In the genomic region with DNA sequence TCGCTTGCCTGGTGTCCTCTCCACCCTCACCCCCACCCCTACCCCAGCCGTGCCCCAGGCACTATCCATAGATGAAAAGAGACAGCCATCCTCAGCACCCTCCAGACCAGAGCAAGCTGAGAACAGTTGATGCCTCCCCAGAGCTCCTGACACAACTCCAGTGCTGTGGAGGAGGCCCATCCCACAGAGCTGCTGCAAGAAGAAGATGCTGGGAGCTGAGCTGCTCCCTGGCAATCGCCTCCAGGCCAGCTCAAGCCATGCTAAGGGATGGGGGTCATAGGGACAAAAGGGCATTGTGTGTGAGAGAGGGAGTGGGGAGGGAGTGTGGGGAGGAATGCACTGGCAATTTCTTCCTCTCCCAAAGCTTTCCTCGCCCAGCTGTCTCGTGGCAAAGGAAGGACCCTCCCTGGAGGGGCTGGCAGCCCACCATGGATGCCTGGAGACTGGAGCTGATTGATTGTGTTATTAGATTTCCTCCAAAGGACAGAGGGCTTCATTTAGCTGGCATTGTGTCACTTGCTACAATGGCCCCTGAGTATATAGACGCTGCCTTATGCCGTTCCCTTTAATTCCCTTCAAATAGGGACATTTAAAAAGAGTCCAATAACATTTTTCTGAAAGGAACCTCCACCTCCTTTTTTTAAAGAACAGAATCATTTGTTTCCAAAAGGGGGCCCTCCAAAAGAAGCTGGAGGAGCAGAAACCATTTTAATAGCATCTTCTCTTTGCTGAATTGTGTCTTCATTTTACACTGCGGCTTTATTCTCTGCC, we compare ENCODE assay signal across 8 cellular contexts.
DNase-seq lines count a peak whose midpoint lies in the region; ATAC-seq and TF ChIP-seq lines count a peak whose summit lies in the region.

No MANE protein-coding gene starts in this region.

- H3K27me3 Mint-ChIP-seq in activated B cell treated with CpG ODN at 0.5 μM for 24 hours (no peaks in the 10 kb centered on the region), osteocyte (ENCODE audit: unreplicated experiment) (peaks cover 8% of the 10 kb centered on the region)

- H3K4me1 Mint-ChIP-seq in activated B cell treated with CpG ODN at 0.5 μM for 24 hours (peaks cover 34% of the 10 kb centered on the region), osteocyte (ENCODE audit: unreplicated experiment) (peaks cover 26% of the 10 kb centered on the region)

- peak in 11 of 14 donors; percentile 40 to 83 (median 68) for DNase-seq in C1 segment of cervical spinal cord (lab: John Stamatoyannopoulos, UW)
- no peak for DNase-seq in activated B cell treated with CpG ODN at 0.5 μM for 24 hours
- DNase-seq in foreskin melanocyte = peak; percentile 88
- peak; percentile 46 for DNase-seq in osteocyte (ENCODE audit: extremely low spot score, unreplicated experiment)
- no peak for DNase-seq in kidney tubule cell (ENCODE audit: low spot score)
- DNase-seq in 8988T = no peak
- no peak for DNase-seq in DMS79 treated with DMSO at 0.1 percent for 48 hours (lab: John Stamatoyannopoulos, UW)

- intact Hi-C loops in activated B cell treated with CpG ODN at 0.5 μM for 24 hours (cut with micrococcal nuclease) = loop anchor here (2.0 kb wide), 1 partner anchor 17 kb away; no protein-coding TSS in a partner anchor

- H3K36me3 Mint-ChIP-seq in activated B cell treated with CpG ODN at 0.5 μM for 24 hours (ENCODE audit: low read depth) = no peaks in the 10 kb centered on the region
- H3K36me3 Mint-ChIP-seq in osteocyte (ENCODE audit: unreplicated experiment) = no peaks in the 10 kb centered on the region

- TF ChIP-seq CTCF in activated B cell treated with CpG ODN at 0.5 μM for 24 hours (IDR thresholded peaks at IDR 0.05) (no peak), osteocyte (IDR thresholded peaks at IDR 0.05) (no peak)

- POLR2A ChIA-PET in activated B cell treated with CpG ODN at 0.5 μM for 24 hours (lab: Charles Lee) = interaction anchor here (0.7 to 1.6 kb wide), 5 partner anchors 14 to 476 kb away, joined by 3 to 12 read pairs (median 4); no protein-coding TSS in a partner anchor

- H3K9me3 Mint-ChIP-seq in activated B cell treated with CpG ODN at 0.5 μM for 24 hours (no peaks in the 10 kb centered on the region), osteocyte (ENCODE audit: unreplicated experiment) (no peaks in the 10 kb centered on the region)

- H3K4me3 Mint-ChIP-seq in activated B cell treated with CpG ODN at 0.5 μM for 24 hours = no peak overlapping the region
- H3K4me3 Mint-ChIP-seq in osteocyte (ENCODE audit: unreplicated experiment) = no peak overlapping the region

- H3K27ac Mint-ChIP-seq in activated B cell treated with CpG ODN at 0.5 μM for 24 hours (peak overlapping the region; percentile 69), osteocyte (ENCODE audit: unreplicated experiment) (no peak overlapping the region)

- ATAC-seq in activated B cell treated with CpG ODN at 0.5 μM for 24 hours (ENCODE audit: low read depth) (no peak), GM18909 (IDR thresholded peaks at IDR 0.05; ENCODE audit: poor library complexity, unreplicated experiment) (no peak)

- CTCF ChIA-PET in activated B cell treated with CpG ODN at 0.5 μM for 24 hours (lab: Charles Lee) = interaction anchor here (1.0 to 1.1 kb wide), 2 partner anchors 17 to 121 kb away, joined by 4 read pairs; no protein-coding TSS in a partner anchor

Comparison
In these comparisons a context has a peak if more than half of its experiments do, and no peak if none do; other contexts are left out.
1. DNase-seq: peak in C1 segment of cervical spinal cord (11 of 14), foreskin melanocyte (single experiment) and osteocyte (single experiment); none in activated B cell treated with CpG ODN at 0.5 μM for 24 hours (single experiment), kidney tubule cell (single experiment), 8988T (single experiment) and DMS79 treated with DMSO at 0.1 percent for 48 hours (single experiment).